Comparison of ENCODE assay signal across 8 cellular contexts in the genomic region with DNA sequence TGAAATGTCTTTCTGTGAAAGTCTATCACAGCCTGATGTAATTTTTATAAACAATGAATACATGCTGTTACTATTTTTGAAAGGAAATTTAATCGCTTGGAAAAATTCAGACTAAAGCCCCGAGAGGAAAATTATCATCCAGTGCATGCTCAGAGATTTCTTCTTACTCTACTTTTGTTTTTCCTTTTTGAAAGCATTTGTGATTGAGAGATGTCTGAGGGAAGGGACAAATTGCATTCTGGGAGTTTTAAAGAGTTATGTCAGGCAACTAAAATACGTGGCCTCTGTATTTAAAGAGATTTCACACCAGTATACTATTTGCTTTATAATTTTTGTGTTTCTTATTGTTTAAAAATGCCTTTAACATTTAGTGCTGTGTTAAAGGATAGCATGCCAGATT. TPM values are rescaled to one million over a fixed set of nuclear protein-coding genes. Genes with fewer than 3 reads are reported as not detected.
A peak's percentile ranks its signal among the peaks of the same experiment; 100 is the strongest.
DNase-seq lines count a peak whose midpoint lies in the region; ATAC-seq and TF ChIP-seq lines count a peak whose summit lies in the region.

No MANE protein-coding gene starts in this region.

- H4K20me1 ChIP-seq in PC-9 (ENCODE audit: insufficient read depth): peaks cover 27% of the 10 kb centered on the region

- no TSS peak for BruUV-seq in PC-9 (replicated peaks; lab: Mats Ljungman, UMichigan)

- H3K27ac ChIP-seq in PC-9 (peak overlapping the region; percentile 86), prostate gland (peak overlapping the region; percentile 93 to 94)

- peak; percentile 37 for DNase-seq in GM13976 (ENCODE audit: low spot score)
- DNase-seq in PC-9: no peak
- DNase-seq in endothelial cell (ENCODE audit: low spot score): no peak
- DNase-seq in prostate gland (ENCODE audit: low spot score): no peak
- DNase-seq in NCI-H1694 (lab: John Stamatoyannopoulos, UW): no peak
- DNase-seq in ACHN: no peak
- DNase-seq in HT-29 (ENCODE audit: low spot score): no peak

- no peaks in the 10 kb centered on the region for H3K27me3 ChIP-seq in PC-9 (ENCODE audit: insufficient read depth, low read depth)
- H3K27me3 ChIP-seq in prostate gland (replicated peaks; ENCODE audit: insufficient read depth): no peaks in the 10 kb centered on the region

- H3K4me2 ChIP-seq in PC-9: peak overlapping the region; percentile 80

- POLR2A ChIA-PET in PC-9 (lab: Charles Lee; ENCODE audit: unreplicated experiment): no interaction called here

- CTCF ChIA-PET in PC-9 (lab: Charles Lee): no interaction called here

- H3K9me2 ChIP-seq in PC-9 (ENCODE audit: insufficient read depth): no peaks in the 10 kb centered on the region

- H3K9me3 ChIP-seq in PC-9 (ENCODE audit: insufficient read depth, low read depth): no peaks in the 10 kb centered on the region
- H3K9me3 ChIP-seq in prostate gland: no peaks in the 10 kb centered on the region

- peaks cover 6% of the 10 kb centered on the region for H3K27me3 Mint-ChIP-seq in endothelial cell (ENCODE audit: unreplicated experiment)

- no peaks in the 10 kb centered on the region for H3K9me3 Mint-ChIP-seq in endothelial cell (ENCODE audit: unreplicated experiment)

- no peak overlapping the region for H3K4me3 Mint-ChIP-seq in endothelial cell (ENCODE audit: unreplicated experiment)

- H3K36me3 Mint-ChIP-seq in endothelial cell (ENCODE audit: low read depth, unreplicated experiment): no peaks in the 10 kb centered on the region

- peaks cover 52% of the 10 kb centered on the region for H3F3A ChIP-seq in PC-9 (ENCODE audit: insufficient read depth, low read depth)

- ATAC-seq in GM19328 (IDR thresholded peaks at IDR 0.05; ENCODE audit: unreplicated experiment): no peak

- 19% methylated on average over 3 of the region's 3 CpGs for WGBS in prostate gland

- TF ChIP-seq CTCF in GM13976 (IDR thresholded peaks at IDR 0.05; ENCODE audit: borderline replicate concordance, control extremely low read depth, extremely low read depth, insufficient read depth, missing control alignments): no peak
- TF ChIP-seq CTCF in PC-9 (conservative IDR thresholded peaks at IDR 0.05): no peak
- TF ChIP-seq CTCF in endothelial cell (IDR thresholded peaks at IDR 0.05; ENCODE audit: unreplicated experiment): no peak
- no peak for TF ChIP-seq CTCF in prostate gland (IDR thresholded peaks at IDR 0.05)

- H3K4me1 Mint-ChIP-seq in endothelial cell (ENCODE audit: unreplicated experiment): peaks cover 22% of the 10 kb centered on the region

- peak overlapping the region; percentile 90; the same call in 1 of the 2 replicates for H3K4me3 ChIP-seq in PC-9
- no peak overlapping the region for H3K4me3 ChIP-seq in prostate gland

- in situ Hi-C loops in GM13976 (cut with MboI; ENCODE audit: low sequenced_read_pairs, unreplicated experiment): no loop called here
- in situ Hi-C loops in ACHN (cut with HindIII; ENCODE audit: low pct_ligation_motif_present, low pct_unique_long_range_greater_than_20kb, low sequenced_read_pairs): no loop called here

- H3K4me1 ChIP-seq in PC-9 (replicated peaks; ENCODE audit: insufficient read depth): peaks cover 69% of the 10 kb centered on the region
- no peaks in the 10 kb centered on the region for H3K4me1 ChIP-seq in prostate gland (replicated peaks)

- H3K36me3 ChIP-seq in PC-9 (ENCODE audit: low read depth) (no peaks in the 10 kb centered on the region; the same call in 1 of the 2 replicates), prostate gland (no peaks in the 10 kb centered on the region)

- peaks cover 38% of the 10 kb centered on the region for H3K79me2 ChIP-seq in PC-9 (ENCODE audit: low read depth)

- peak overlapping the region; percentile 77; the same call in 1 of the 2 replicates for H2AFZ ChIP-seq in PC-9

- intact Hi-C loops in PC-9 (cut with micrococcal nuclease; ENCODE audit: unreplicated experiment) (no loop called here), prostate gland (cut with DNase I) (loop anchor here (10.0 kb wide), 1 partner anchor 243 kb away; a partner anchor contains a TSS)

- H3K27ac Mint-ChIP-seq in endothelial cell (ENCODE audit: unreplicated experiment): peak overlapping the region; percentile 89

- no peak for TF ChIP-seq POLR2A in prostate gland (IDR thresholded peaks at IDR 0.05)

RNA-seq across cellular contexts. Expression of a gene that starts 1.4 kb away (rescaled TPM):
- total RNA-seq in PC-9 (2021) (39.1 and 39.6 TPM in 2 replicates), endothelial cell (ENCODE audit: unreplicated experiment) (40.0 TPM), prostate gland (10 to 100 TPM; 42.0 to 43.5 TPM)
- total RNA-seq in HT-29 (2014; rRNA removed; shearing (Covaris generic)): 10.5 and 11.9 TPM in 2 replicates
